In genomic region chr17:51275381-51275780, GRCh38 we compare ENCODE assay signal across 24 cellular contexts. TPM values are rescaled to one million over a fixed set of nuclear protein-coding genes. Genes with fewer than 3 reads are reported as not detected.
DNase-seq lines count a peak whose midpoint lies in the region; ATAC-seq and TF ChIP-seq lines count a peak whose summit lies in the region.
"Had no signal": no experiment of that assay in that cellular context is flagged by ENCODE, and none has a peak within 500 bp of the region (broad histone marks: within the 10 kb centered on the region; RNA-seq: fewer than 3 reads in every experiment).

No MANE protein-coding gene starts in this region.

- no peak overlapping the region for H3K4me3 Mint-ChIP-seq in T-helper 17 cell
- H3K4me3 Mint-ChIP-seq: activated naive CD4-positive, alpha-beta T cell treated with anti-CD3 and anti-CD28 coated beads, Interleukin-2, amount 10 ng/mL, durations not matched to agents 7 days and 5 days; endodermal cell; naive thymus-derived CD4-positive, alpha-beta T cell had no signal

- H3K4me1 ChIP-seq in SJSA1 (replicated peaks) (peaks cover 16% of the 10 kb centered on the region), gastroesophageal sphincter (peaks cover 0 to 39% (median 0%) of the 10 kb centered on the region in 3 donors)
- H3K4me1 ChIP-seq: A549, gastrocnemius medialis, HAP-1, lower lobe of right lung, psoas muscle, upper lobe of left lung had no signal

- H3K4me1 Mint-ChIP-seq in T-helper 17 cell, result peaks cover 19% of the 10 kb centered on the region
- H3K4me1 Mint-ChIP-seq: endodermal cell had no signal

- no peak for DNase-seq in activated naive CD4-positive, alpha-beta T cell treated with anti-CD3 and anti-CD28 coated beads, Interleukin-2, amount 50 U/mL, for 72 hours (ENCODE audit: low spot score in 2 of 2)
- DNase-seq in activated naive CD4-positive, alpha-beta T cell treated with anti-CD3 and anti-CD28 coated beads, Interleukin-2, amount 50 U/mL, for 16 hours, result no peak
- DNase-seq in SJSA1 (ENCODE audit: low read depth in 1 of 2, low spot score in 2 of 2) (peak in 1 of 2 experiments; percentile 59), fibroblast of peridontal ligament (ENCODE audit: extremely low read depth) (peak; percentile 93), Right ventricle myocardium inferior (ENCODE audit: missing footprints) (no peak), T-helper 17 cell (no peak), posterior cingulate gyrus (no peak)
- DNase-seq: activated naive CD4-positive, alpha-beta T cell treated with anti-CD3 and anti-CD28 coated beads, Interleukin-2, amount 10 ng/mL, durations not matched to agents 7 days and 5 days; caudate nucleus; COR-L47; endodermal cell; gastrocnemius medialis; lower lobe of right lung; naive thymus-derived CD4-positive, alpha-beta T cell; NCI-H187; NCI-H446 treated with DMSO at 0.1 percent for 48 hours; psoas muscle; SIG-M5; stimulated activated CD4-positive, alpha-beta T cell treated with anti-CD3 and anti-CD28 coated beads, Interleukin-12 subunit alpha, Interleukin-12 subunit beta, amount 100 ng/mL, for 4 hours; stimulated activated naive CD4-positive, alpha-beta T cell treated with Interleukin-2 at 50 U/mL for 16 hours; upper lobe of left lung had no signal

- intact Hi-C loops in Right ventricle myocardium inferior (cut with DNase I), result no loop called here
- intact Hi-C loops in posterior cingulate gyrus (cut with DNase I), result no loop called here

- H3K27ac Mint-ChIP-seq in activated naive CD4-positive, alpha-beta T cell treated with anti-CD3 and anti-CD28 coated beads, Interleukin-2, amount 50 U/mL, for 72 hours, result no peak overlapping the region
- H3K27ac Mint-ChIP-seq in T-helper 17 cell, result no peak overlapping the region
- H3K27ac Mint-ChIP-seq: activated naive CD4-positive, alpha-beta T cell treated with anti-CD3 and anti-CD28 coated beads, Interleukin-2, amount 10 ng/mL, durations not matched to agents 7 days and 5 days; endodermal cell; naive thymus-derived CD4-positive, alpha-beta T cell had no signal

- H3K27ac ChIP-seq in SJSA1 (peak overlapping the region; percentile 45), gastroesophageal sphincter (no peak overlapping the region)
- H3K27ac ChIP-seq: A549, gastrocnemius medialis, lower lobe of right lung, psoas muscle, upper lobe of left lung had no signal

- peak; percentile 28 to 37 for ATAC-seq in activated naive CD4-positive, alpha-beta T cell treated with anti-CD3 and anti-CD28 coated beads, Interleukin-2, amount 50 U/mL, for 72 hours
- ATAC-seq in Right ventricle myocardium inferior (no peak), T-helper 17 cell (no peak), gastroesophageal sphincter (no peak)
- ATAC-seq: A549; gastrocnemius medialis; lower lobe of right lung; naive thymus-derived CD4-positive, alpha-beta T cell; psoas muscle had no signal

- H3K36me3 ChIP-seq in SJSA1 (peaks cover 88% of the 10 kb centered on the region), gastroesophageal sphincter (peaks cover 2 to 91% of the 10 kb centered on the region in 2 donors)

- H3K4me3 ChIP-seq in SJSA1 (no peak overlapping the region), gastroesophageal sphincter (no peak overlapping the region)
- H3K4me3 ChIP-seq: A549, gastrocnemius medialis, HAP-1, lower lobe of right lung, psoas muscle, upper lobe of left lung had no signal

- no peak for TF ChIP-seq CTCF in gastroesophageal sphincter (IDR thresholded peaks at IDR 0.05)

- H3K27me3 ChIP-seq in SJSA1 (replicated peaks) (no peaks in the 10 kb centered on the region), gastroesophageal sphincter (no peaks in the 10 kb centered on the region)
- H3K27me3 ChIP-seq: gastrocnemius medialis, upper lobe of left lung had no signal

- TF ChIP-seq EP300 in gastroesophageal sphincter (IDR thresholded peaks at IDR 0.05), result no peak

- peaks cover 13 to 26% of the 10 kb centered on the region in 2 donors for H3K36me3 Mint-ChIP-seq in activated naive CD4-positive, alpha-beta T cell treated with anti-CD3 and anti-CD28 coated beads, Interleukin-2, amount 50 U/mL, for 72 hours
- peaks cover 10% of the 10 kb centered on the region for H3K36me3 Mint-ChIP-seq in T-helper 17 cell (ENCODE audit: low read depth)

- 83 to 100% methylated on average over 1 of the region's 1 CpG for WGBS in gastroesophageal sphincter (ENCODE audit: low coverage in 1 of 2), 2 donors

- no peak for TF ChIP-seq POLR2A in gastroesophageal sphincter (IDR thresholded peaks at IDR 0.05)

- H3K27me3 Mint-ChIP-seq in T-helper 17 cell, result no peaks in the 10 kb centered on the region
- H3K27me3 Mint-ChIP-seq: activated naive CD4-positive, alpha-beta T cell treated with anti-CD3 and anti-CD28 coated beads, Interleukin-2, amount 10 ng/mL, durations not matched to agents 7 days and 5 days; naive thymus-derived CD4-positive, alpha-beta T cell had no signal

- H3K9me3 Mint-ChIP-seq in activated naive CD4-positive, alpha-beta T cell treated with anti-CD3 and anti-CD28 coated beads, Interleukin-2, amount 50 U/mL, for 72 hours, result no peaks in the 10 kb centered on the region
- H3K9me3 Mint-ChIP-seq: activated naive CD4-positive, alpha-beta T cell treated with anti-CD3 and anti-CD28 coated beads, Interleukin-2, amount 10 ng/mL, durations not matched to agents 7 days and 5 days; endodermal cell; naive thymus-derived CD4-positive, alpha-beta T cell had no signal

- no peaks in the 10 kb centered on the region for H3K9me3 ChIP-seq in SJSA1 (replicated peaks)
- H3K9me3 ChIP-seq in T-helper 17 cell (ENCODE audit: control insufficient read depth, low read length, poor library complexity, severe bottlenecking), result no peaks in the 10 kb centered on the region
- H3K9me3 ChIP-seq in gastroesophageal sphincter, result no peaks in the 10 kb centered on the region
- H3K9me3 ChIP-seq: A549, gastrocnemius medialis, HAP-1, lower lobe of right lung, psoas muscle, upper lobe of left lung had no signal

RNA-seq across cellular contexts. Expression of gene UTP18, which starts 15.0 kb away (rescaled TPM):
- total RNA-seq in activated naive CD4-positive, alpha-beta T cell treated with anti-CD3 and anti-CD28 coated beads, Interleukin-2, amount 50 U/mL, for 72 hours, result 10 to 100 TPM; 44.1 to 56.3 TPM
- 90.7 and 95.1 TPM in 2 replicates for total RNA-seq in SJSA1 (2014; rRNA removed; shearing (Covaris generic))
- total RNA-seq in Right ventricle myocardium inferior (6.9 TPM), T-helper 17 cell (10 to 100 TPM; 49.3 to 54.1 TPM), gastroesophageal sphincter (10 to 100 TPM; 24.7 to 51.6 (median 31.1) TPM)

RNA-seq across cellular contexts. Expression of gene MBTD1, which starts 15.5 kb away (rescaled TPM):
- 10 to 100 TPM; 11.3 to 16.5 TPM for total RNA-seq in activated naive CD4-positive, alpha-beta T cell treated with anti-CD3 and anti-CD28 coated beads, Interleukin-2, amount 50 U/mL, for 72 hours
- total RNA-seq in SJSA1 (2014; rRNA removed; shearing (Covaris generic)), result 7.4 and 11.3 TPM in 2 replicates
- 6.0 TPM for total RNA-seq in Right ventricle myocardium inferior
- 10 to 100 TPM; 27.5 to 33.7 TPM for total RNA-seq in T-helper 17 cell
- total RNA-seq in gastroesophageal sphincter, result 10 to 100 TPM in 3 of 4 donors, 1 to 10 TPM in 1; 7.3 to 19.9 (median 13.1) TPM

Comparison
In these comparisons a context has a peak if more than half of its experiments do, and no peak if none do; other contexts are left out.
1. ATAC-seq: peak in activated naive CD4-positive, alpha-beta T cell treated with anti-CD3 and anti-CD28 coated beads, Interleukin-2, amount 50 U/mL, for 72 hours (2 of 2); none in Right ventricle myocardium inferior (single experiment), T-helper 17 cell (single experiment) and gastroesophageal sphincter (single experiment).